8 cellular contexts compared by ENCODE assay signal in the genomic region with DNA sequence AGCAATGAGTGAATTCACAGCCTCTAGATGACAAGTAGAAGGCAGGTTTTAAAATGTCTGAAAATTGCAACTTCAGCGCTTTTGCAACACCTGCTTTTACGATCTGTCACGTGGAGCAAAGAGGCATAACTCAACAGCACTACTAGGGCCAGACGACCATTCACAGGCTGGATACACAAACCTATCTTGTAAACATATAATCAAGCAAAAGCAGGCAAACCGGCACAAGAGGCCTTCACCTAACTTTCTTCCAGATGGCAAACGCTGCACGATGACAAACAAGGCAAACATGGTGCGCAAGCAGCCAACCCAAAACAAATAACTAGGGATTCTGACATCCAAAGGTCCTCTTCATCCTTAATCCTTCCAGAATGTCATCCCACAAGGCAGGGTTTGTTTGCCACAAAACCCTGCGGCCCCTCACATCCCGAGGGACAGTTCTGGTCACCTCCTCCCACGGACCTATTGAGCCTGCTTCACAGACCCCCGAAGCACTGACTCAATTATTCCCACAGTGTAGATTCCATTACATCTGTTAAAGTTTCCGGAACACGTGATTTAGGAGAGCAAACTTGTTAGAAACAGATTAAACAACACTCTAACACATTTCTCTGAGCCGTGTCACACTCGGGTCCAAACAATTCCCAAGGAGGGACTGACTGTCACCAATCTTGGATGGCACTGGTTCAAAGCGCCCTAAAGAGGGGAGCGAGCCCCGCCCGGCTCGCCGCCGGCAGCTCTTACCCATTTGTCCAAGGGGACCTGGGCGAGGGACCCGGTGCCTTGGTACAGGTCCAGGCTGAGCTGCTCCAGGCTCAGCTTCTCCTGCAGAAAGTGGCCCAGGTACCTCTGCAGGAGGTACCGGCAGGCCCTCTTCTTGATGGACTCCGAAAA. TPM values are rescaled to one million over a fixed set of nuclear protein-coding genes. Genes with fewer than 3 reads are reported as not detected.
DNase-seq lines count a peak whose midpoint lies in the region; ATAC-seq and TF ChIP-seq lines count a peak whose summit lies in the region.

No MANE protein-coding gene starts in this region.

- H3K27ac Mint-ChIP-seq in activated naive CD8-positive, alpha-beta T cell = peak overlapping the region; percentile 93

- 1 to 2% (median 1%) methylated on average over 17 to 27 of the region's 27 CpGs for WGBS in heart left ventricle, 4 donors

- H3K36me3 ChIP-seq in SJSA1 (peaks cover 7% of the 10 kb centered on the region; the same call in 1 of the 2 replicates), heart left ventricle (no peaks in the 10 kb centered on the region)

- H3K4me3 ChIP-seq in SJSA1 (peak overlapping the region; percentile 98), heart left ventricle (peak overlapping the region; percentile 72 to 99 (median 91))

- peaks cover 54% of the 10 kb centered on the region for H3K4me1 Mint-ChIP-seq in activated naive CD8-positive, alpha-beta T cell (ENCODE audit: low read depth)

- peaks cover 4% of the 10 kb centered on the region for H3K36me3 Mint-ChIP-seq in activated naive CD8-positive, alpha-beta T cell

- H3K27me3 ChIP-seq in SJSA1 (replicated peaks) (no peaks in the 10 kb centered on the region), heart left ventricle (no peaks in the 10 kb centered on the region)

- TF ChIP-seq POLR2A in heart left ventricle (IDR thresholded peaks at IDR 0.05) = no peak

- DNase-seq in COLO829 (ENCODE audit: low spot score) (peak; percentile 40), KG1 (lab: John Stamatoyannopoulos, UW) (peak; percentile 53), SJSA1 (ENCODE audit: low read depth in 1 of 2, low spot score in 2 of 2) (no peak), heart left ventricle (peak in 4 of 5 donors; percentile 13 to 68 (median 31)), posterior cingulate gyrus (peak in 6 of 10 donors; percentile 5 to 80 (median 16)), cerebellar nuclear complex (lab: John Stamatoyannopoulos, UW) (no peak)

- H3K9me3 ChIP-seq in SJSA1 (replicated peaks) = 0 out of 2 replicates have a peak, but pooled peaks cover 3% of the 10 kb centered on the region
- H3K9me3 ChIP-seq in heart left ventricle = no peaks in the 10 kb centered on the region

- H3K27ac ChIP-seq in SJSA1 (peak overlapping the region; percentile 66), heart left ventricle (peak overlapping the region; percentile 62 to 97 (median 91))

- H3K27me3 Mint-ChIP-seq in activated naive CD8-positive, alpha-beta T cell = no peaks in the 10 kb centered on the region

- TF ChIP-seq CTCF in heart left ventricle (IDR thresholded peaks at IDR 0.05) = no peak

- H3K9me3 Mint-ChIP-seq in activated naive CD8-positive, alpha-beta T cell (ENCODE audit: low read depth) = no peaks in the 10 kb centered on the region

- H3K4me1 ChIP-seq in SJSA1 (replicated peaks) = peaks cover 16% of the 10 kb centered on the region
- peaks cover 2 to 46% (median 26%) of the 10 kb centered on the region in 12 donors for H3K4me1 ChIP-seq in heart left ventricle

- ATAC-seq in GM21447 (IDR thresholded peaks at IDR 0.05; ENCODE audit: unreplicated experiment) = peak; percentile 31
- ATAC-seq in heart left ventricle = peak; percentile 13 to 54 (median 46)

- intact Hi-C loops in heart left ventricle (cut with DNase I) (loop anchor here in 6 of 10 donors (2.0 to 10.0 kb wide), 7 partner anchors 30 to 828 kb away; a partner anchor contains a TSS), posterior cingulate gyrus (cut with DNase I) (no loop called here)

- H3K4me3 Mint-ChIP-seq in activated naive CD8-positive, alpha-beta T cell = peak overlapping the region; percentile 94

RNA-seq across cellular contexts. Expression of a gene that starts 0.8 kb away (rescaled TPM):
- total RNA-seq in SJSA1 (2014; rRNA removed; shearing (Covaris generic)) = 5.0 and 11.0 TPM in 2 replicates
- 10 to 100 TPM in 8 of 9 donors, 1 to 10 TPM in 1; 9.1 to 19.5 (median 15.7) TPM for total RNA-seq in heart left ventricle
- polyA plus RNA-seq in heart left ventricle = 1 to 10 TPM; 2.7 to 5.1 TPM

RNA-seq across cellular contexts. Expression of a gene that starts 1.0 kb away (rescaled TPM):
- total RNA-seq in SJSA1 (2014; rRNA removed; shearing (Covaris generic)) = 41.5 and 45.0 TPM in 2 replicates
- total RNA-seq in heart left ventricle = 10 to 100 TPM in 7 of 9 donors, 1 to 10 TPM in 2; 7.6 to 19.9 (median 13.1) TPM
- polyA plus RNA-seq in heart left ventricle = 10 to 100 TPM in 1 of 2 donors, 1 to 10 TPM in 1; 4.6 to 18.8 TPM

RNA-seq across cellular contexts. Expression of a gene that starts 29.6 kb away (rescaled TPM):
- total RNA-seq in SJSA1 (2014; rRNA removed; shearing (Covaris generic)) = not detected in 2 replicates
- 1 to 10 TPM in 1 of 9 donors, under 1 TPM in 7, not detected in 1; 0.19 to 1.9 (median 0.48) TPM for total RNA-seq in heart left ventricle
- polyA plus RNA-seq in heart left ventricle = under 1 TPM; 0.11 to 0.79 TPM

Comparison
In these comparisons a context has a peak if more than half of its experiments do, and no peak if none do; other contexts are left out.
1. DNase-seq: peak in COLO829 (single experiment), KG1 (single experiment), heart left ventricle (4 of 5) and posterior cingulate gyrus (6 of 10); none in SJSA1 (0 of 2) and cerebellar nuclear complex (0 of 2).